Comparison of ENCODE assay signal across 23 cellular contexts in genomic region chr13:74203576-74203975, GRCh38.
DNase-seq lines count a peak whose midpoint lies in the region; ATAC-seq and TF ChIP-seq lines count a peak whose summit lies in the region.
"Had no signal": no experiment of that assay in that cellular context is flagged by ENCODE, and none has a peak within 500 bp of the region (broad histone marks: within the 10 kb centered on the region; RNA-seq: fewer than 3 reads in every experiment).

No MANE protein-coding gene starts in this region.

- H3K4me3 ChIP-seq in fibroblast of mammary gland (ENCODE audit: control insufficient read depth, low read depth, low read length) (no peak overlapping the region), skeletal muscle cell (ENCODE audit: low read depth, low read length) (no peak overlapping the region)
- H3K4me3 ChIP-seq: A549; BLaER1 treated with 17β-estradiol and CSF1 and Interleukin-3, amounts not matched to agents 10 nM and 100 nM; body of pancreas; lung; right atrium auricular region; vagina had no signal

- TF ChIP-seq CTCF in fibroblast of mammary gland (conservative IDR thresholded peaks at IDR 0.05; ENCODE audit: control insufficient read depth, insufficient read depth, low read depth, low read length): no peak

- ATAC-seq in GM19455 (IDR thresholded peaks at IDR 0.05; ENCODE audit: unreplicated experiment): no peak
- no peak for ATAC-seq in GM21723 (IDR thresholded peaks at IDR 0.05; ENCODE audit: unreplicated experiment)
- ATAC-seq: A549; activated naive CD4-positive, alpha-beta T cell treated with anti-CD3 and anti-CD28 coated beads, Interleukin-2, amount 50 U/mL, for 72 hours; body of pancreas; T-cell had no signal

- peak; percentile 20 for DNase-seq in NCI-H2171 treated with DMSO at 0.1 percent for 48 hours (lab: John Stamatoyannopoulos, UW)
- DNase-seq in NCI-H2171 (lab: John Stamatoyannopoulos, UW): no peak
- DNase-seq in RPMI7951 (ENCODE audit: low read depth): peak; percentile 79
- DNase-seq in fibroblast of mammary gland (ENCODE audit: low read depth): peak; percentile 27
- peak; percentile 94 for DNase-seq in skeletal muscle cell (ENCODE audit: low read depth)
- DNase-seq in foreskin melanocyte: no peak
- DNase-seq: activated CD4-positive, alpha-beta T cell treated with anti-CD3 and anti-CD28 coated beads for 4 hours; body of pancreas; hypothalamus; kidney; NCI-H1694 treated with DMSO at 0.1 percent for 48 hours; NCI-H526; occipital lobe; SHP77; T-cell had no signal

Comparison
In these comparisons a context has a peak if more than half of its experiments do, and no peak if none do; other contexts are left out.
1. DNase-seq: peak in NCI-H2171 treated with DMSO at 0.1 percent for 48 hours (single experiment), RPMI7951 (single experiment), fibroblast of mammary gland (single experiment) and skeletal muscle cell (single experiment); none in NCI-H2171 (single experiment) and foreskin melanocyte (single experiment).